In the genomic region with DNA sequence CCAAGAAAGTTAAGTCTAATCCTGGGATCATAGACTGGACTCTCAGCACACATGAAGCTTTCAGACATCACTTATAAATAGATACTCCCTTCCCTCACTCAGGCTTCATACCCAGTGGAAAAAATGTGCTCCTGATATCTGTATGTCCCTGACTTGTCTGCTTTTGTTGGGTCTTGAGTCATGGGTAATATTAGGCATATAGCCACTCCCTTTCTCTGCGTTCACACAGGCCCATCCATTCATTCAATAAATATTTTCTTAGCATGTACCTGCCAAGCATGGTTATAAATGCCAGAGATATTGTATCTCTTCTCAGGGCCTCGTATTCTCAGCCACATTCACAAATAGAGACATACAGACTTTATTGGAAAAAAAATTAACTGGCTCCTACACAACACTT, we compare ENCODE assay signal across 27 cellular contexts.
"Had no signal": no experiment of that assay in that cellular context is flagged by ENCODE, and none has a peak within 500 bp of the region (broad histone marks: within the 10 kb centered on the region; RNA-seq: fewer than 3 reads in every experiment).

No MANE protein-coding gene starts in this region.

- H3K36me3 ChIP-seq: colonic mucosa, esophagus squamous epithelium, left ventricle myocardium inferior, neutrophil, stomach, thyroid gland, upper lobe of left lung, vagina had no signal

- H3K27ac ChIP-seq: colonic mucosa, esophagus squamous epithelium, left ventricle myocardium inferior, neutrophil, stomach, thyroid gland, upper lobe of left lung, vagina had no signal

- ATAC-seq: activated CD4-positive, alpha-beta T cell treated with anti-CD3 and anti-CD28 coated beads for 36 hours; activated CD8-positive, alpha-beta memory T cell treated with anti-CD3 and anti-CD28 coated beads, Interleukin-2, amount 10 ng/mL, durations not matched to agents 7 days and 5 days; activated CD8-positive, alpha-beta T cell treated with anti-CD3 and anti-CD28 coated beads, Interleukin-2, amount 10 ng/mL, durations not matched to agents 7 days and 5 days; activated naive CD8-positive, alpha-beta T cell treated with anti-CD3 and anti-CD28 coated beads, Interleukin-2, amount 50 U/mL, for 24 hours; effector memory CD8-positive, alpha-beta T cell; sciatic nerve; stimulated activated naive B cell treated with anti-CD40 and anti-IgM and Interleukin-4, amounts not matched to agents 10 μg/mL and 1 μg/mL and 100 μg/mL, for 72 hours had no signal

- H3K4me3 ChIP-seq: colonic mucosa, esophagus squamous epithelium, left ventricle myocardium inferior, smooth muscle cell, stomach, thyroid gland, upper lobe of left lung, vagina had no signal

- FAIRE-seq: endothelial cell of umbilical vein, frontal cortex, islet of Langerhans had no signal

- H3K9me3 ChIP-seq: colonic mucosa, esophagus squamous epithelium, neutrophil, thyroid gland, upper lobe of left lung, vagina had no signal

- DNase-seq: activated CD4-positive, alpha-beta T cell treated with anti-CD3 and anti-CD28 coated beads for 36 hours; activated CD4-positive, CD25-positive, alpha-beta regulatory T cell; activated CD8-positive, alpha-beta memory T cell treated with anti-CD3 and anti-CD28 coated beads, Interleukin-2, amount 10 ng/mL, durations not matched to agents 7 days and 5 days; activated CD8-positive, alpha-beta T cell treated with anti-CD3 and anti-CD28 coated beads, Interleukin-2, amount 10 ng/mL, durations not matched to agents 7 days and 5 days; activated naive CD8-positive, alpha-beta T cell treated with anti-CD3 and anti-CD28 coated beads, Interleukin-2, amount 50 U/mL, for 24 hours; activated T-cell treated with anti-CD3 and anti-CD28 coated beads, Interleukin-2, amount 50 U/mL, for 48 hours; amygdala; colonic mucosa; effector memory CD8-positive, alpha-beta T cell; esophagus squamous epithelium; left ventricle myocardium inferior; naive B cell; nephron progenitor cell; stimulated activated CD4-positive, alpha-beta T cell treated with anti-CD3 and anti-CD28 coated beads, Interleukin-1b, Interleukin-23, amount 100 ng/mL, for 48 hours; stimulated activated CD4-positive, alpha-beta T cell treated with anti-CD3 and anti-CD28 coated beads, Interleukin-4, amount 100 ng/mL, for 4 hours; stimulated activated naive B cell treated with anti-CD40 and anti-IgM and Interleukin-4, amounts not matched to agents 10 μg/mL and 1 μg/mL and 100 μg/mL, for 72 hours; stomach; T-helper 1 cell; thyroid gland; upper lobe of left lung had no signal

- H3K27me3 ChIP-seq: colonic mucosa, esophagus squamous epithelium, neutrophil, stomach, thyroid gland, upper lobe of left lung, vagina had no signal

- H3K4me1 ChIP-seq: colonic mucosa, esophagus squamous epithelium, left ventricle myocardium inferior, thyroid gland, upper lobe of left lung, vagina had no signal
